In genomic region chr14:22478670-22479069, GRCh38 we compare ENCODE assay signal across 12 cellular contexts.
DNase-seq lines count a peak whose midpoint lies in the region; ATAC-seq and TF ChIP-seq lines count a peak whose summit lies in the region.
"Had no signal": no experiment of that assay in that cellular context is flagged by ENCODE, and none has a peak within 500 bp of the region (broad histone marks: within the 10 kb centered on the region; RNA-seq: fewer than 3 reads in every experiment).

No MANE protein-coding gene starts in this region.

- no peaks in the 10 kb centered on the region for H3K9me3 Mint-ChIP-seq in activated naive CD4-positive, alpha-beta T cell treated with anti-CD3 and anti-CD28 coated beads for 36 hours
- no peaks in the 10 kb centered on the region for H3K9me3 Mint-ChIP-seq in stimulated activated naive B cell treated with anti-CD40 and anti-IgM and Interleukin-4, amounts not matched to agents 10 μg/mL and 1 μg/mL and 100 μg/mL, for 72 hours

- H3K27me3 Mint-ChIP-seq in activated naive CD4-positive, alpha-beta T cell treated with anti-CD3 and anti-CD28 coated beads for 36 hours (ENCODE audit: low read depth): no peaks in the 10 kb centered on the region
- H3K27me3 Mint-ChIP-seq in stimulated activated naive B cell treated with anti-CD40 and anti-IgM and Interleukin-4, amounts not matched to agents 10 μg/mL and 1 μg/mL and 100 μg/mL, for 72 hours: no peaks in the 10 kb centered on the region

- H3K27ac Mint-ChIP-seq in activated naive CD4-positive, alpha-beta T cell treated with anti-CD3 and anti-CD28 coated beads for 36 hours: peak overlapping the region; percentile 92
- peak overlapping the region; percentile 84 for H3K27ac Mint-ChIP-seq in stimulated activated naive B cell treated with anti-CD40 and anti-IgM and Interleukin-4, amounts not matched to agents 10 μg/mL and 1 μg/mL and 100 μg/mL, for 72 hours
- H3K27ac Mint-ChIP-seq: progenitor cell of endocrine pancreas had no signal

- DNase-seq in activated naive CD4-positive, alpha-beta T cell treated with anti-CD3 and anti-CD28 coated beads for 36 hours: no peak
- no peak for DNase-seq in activated naive CD4-positive, alpha-beta T cell treated with anti-CD3 and anti-CD28 coated beads, Interleukin-2, amount 50 U/mL, for 16 hours
- DNase-seq in NCI-H446 treated with DMSO at 0.1 percent for 48 hours (lab: John Stamatoyannopoulos, UW) (peak; percentile 79), choroid plexus epithelial cell (ENCODE audit: low read depth) (peak; percentile 51), C1 segment of cervical spinal cord (lab: John Stamatoyannopoulos, UW) (no peak), kidney tubule cell (ENCODE audit: low spot score) (no peak)
- no peak for DNase-seq in stimulated activated naive B cell treated with anti-CD40 and anti-IgM and Interleukin-4, amounts not matched to agents 10 μg/mL and 1 μg/mL and 100 μg/mL, for 72 hours
- DNase-seq: caudate nucleus, left cardiac atrium, NCI-H1436 treated with DMSO at 0.1 percent for 48 hours had no signal

- no peak for ATAC-seq in stimulated activated naive B cell treated with anti-CD40 and anti-IgM and Interleukin-4, amounts not matched to agents 10 μg/mL and 1 μg/mL and 100 μg/mL, for 72 hours (replicated peaks)
- ATAC-seq in HG02973 (IDR thresholded peaks at IDR 0.05; ENCODE audit: unreplicated experiment): no peak

- H3K4me3 Mint-ChIP-seq in activated naive CD4-positive, alpha-beta T cell treated with anti-CD3 and anti-CD28 coated beads for 36 hours: peak overlapping the region; percentile 62
- peak overlapping the region; percentile 25 to 61 for H3K4me3 Mint-ChIP-seq in stimulated activated naive B cell treated with anti-CD40 and anti-IgM and Interleukin-4, amounts not matched to agents 10 μg/mL and 1 μg/mL and 100 μg/mL, for 72 hours

- H3K4me3 ChIP-seq in choroid plexus epithelial cell (ENCODE audit: low read depth, low read length): no peak overlapping the region

- CTCF ChIA-PET in activated naive CD4-positive, alpha-beta T cell treated with anti-CD3 and anti-CD28 coated beads for 36 hours (lab: Charles Lee): no interaction called here

- peaks cover 24% of the 10 kb centered on the region for H3K36me3 Mint-ChIP-seq in activated naive CD4-positive, alpha-beta T cell treated with anti-CD3 and anti-CD28 coated beads for 36 hours (ENCODE audit: low read depth)
- H3K36me3 Mint-ChIP-seq in stimulated activated naive B cell treated with anti-CD40 and anti-IgM and Interleukin-4, amounts not matched to agents 10 μg/mL and 1 μg/mL and 100 μg/mL, for 72 hours: peaks cover 3 to 12% of the 10 kb centered on the region in 2 donors

- intact Hi-C loops in activated naive CD4-positive, alpha-beta T cell treated with anti-CD3 and anti-CD28 coated beads for 36 hours (cut with micrococcal nuclease): no loop called here

- no peak for TF ChIP-seq CTCF in choroid plexus epithelial cell (conservative IDR thresholded peaks at IDR 0.05; ENCODE audit: low read depth, low read length)

- H3K4me1 Mint-ChIP-seq in activated naive CD4-positive, alpha-beta T cell treated with anti-CD3 and anti-CD28 coated beads for 36 hours (ENCODE audit: low read depth): no peaks in the 10 kb centered on the region
- H3K4me1 Mint-ChIP-seq in stimulated activated naive B cell treated with anti-CD40 and anti-IgM and Interleukin-4, amounts not matched to agents 10 μg/mL and 1 μg/mL and 100 μg/mL, for 72 hours: peaks cover 56 to 95% of the 10 kb centered on the region in 2 donors

Comparison
In these comparisons a context has a peak if more than half of its experiments do, and no peak if none do; other contexts are left out.
1. DNase-seq: peak in NCI-H446 treated with DMSO at 0.1 percent for 48 hours (single experiment) and choroid plexus epithelial cell (single experiment); none in activated naive CD4-positive, alpha-beta T cell treated with anti-CD3 and anti-CD28 coated beads for 36 hours (single experiment), activated naive CD4-positive, alpha-beta T cell treated with anti-CD3 and anti-CD28 coated beads, Interleukin-2, amount 50 U/mL, for 16 hours (single experiment), stimulated activated naive B cell treated with anti-CD40 and anti-IgM and Interleukin-4, amounts not matched to agents 10 μg/mL and 1 μg/mL and 100 μg/mL, for 72 hours (single experiment), C1 segment of cervical spinal cord (0 of 14) and kidney tubule cell (single experiment).